In the genomic region with DNA sequence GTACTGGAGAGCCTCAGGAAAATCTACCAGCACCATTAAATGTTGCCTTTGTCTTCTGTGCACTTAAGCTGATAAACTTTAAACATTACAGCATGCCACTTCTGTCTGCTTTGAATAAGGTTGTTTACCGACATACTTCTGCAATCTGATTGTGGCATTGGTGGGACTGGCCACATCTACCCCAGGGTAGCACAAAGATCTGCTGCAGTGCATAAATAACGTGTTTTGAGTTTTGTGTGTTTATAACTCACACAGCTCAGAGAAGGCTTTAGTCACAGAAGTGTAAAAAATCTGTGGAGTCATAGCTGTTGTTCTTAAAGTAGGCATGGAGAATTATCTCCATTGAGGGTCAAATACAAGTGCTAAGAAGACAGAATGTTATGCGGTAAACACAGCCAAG, we compare ENCODE assay signal across 21 cellular contexts.
DNase-seq lines count a peak whose midpoint lies in the region; ATAC-seq and TF ChIP-seq lines count a peak whose summit lies in the region.
"Had no signal": no experiment of that assay in that cellular context is flagged by ENCODE, and none has a peak within 500 bp of the region (broad histone marks: within the 10 kb centered on the region; RNA-seq: fewer than 3 reads in every experiment).

No MANE protein-coding gene starts in this region.

- no peaks in the 10 kb centered on the region for H3K9me3 Mint-ChIP-seq in activated naive CD4-positive, alpha-beta T cell treated with anti-CD3 and anti-CD28 coated beads for 36 hours
- H3K9me3 Mint-ChIP-seq in HFFc6: no peaks in the 10 kb centered on the region
- no peaks in the 10 kb centered on the region for H3K9me3 Mint-ChIP-seq in stimulated activated memory B cell treated with anti-CD40 and anti-IgM and Interleukin-4, amounts not matched to agents 10 μg/mL and 1 μg/mL and 100 μg/mL, for 72 hours
- H3K9me3 Mint-ChIP-seq: neural progenitor cell had no signal

- intact Hi-C loops in activated naive CD4-positive, alpha-beta T cell treated with anti-CD3 and anti-CD28 coated beads for 36 hours (cut with micrococcal nuclease): no loop called here

- peaks cover 58% of the 10 kb centered on the region for H3K4me1 Mint-ChIP-seq in activated naive CD4-positive, alpha-beta T cell treated with anti-CD3 and anti-CD28 coated beads for 36 hours (ENCODE audit: low read depth)
- peaks cover 11% of the 10 kb centered on the region for H3K4me1 Mint-ChIP-seq in HFFc6 (ENCODE audit: low read depth)
- H3K4me1 Mint-ChIP-seq in stimulated activated memory B cell treated with anti-CD40 and anti-IgM and Interleukin-4, amounts not matched to agents 10 μg/mL and 1 μg/mL and 100 μg/mL, for 72 hours: peaks cover 32% of the 10 kb centered on the region
- H3K4me1 Mint-ChIP-seq: neural progenitor cell had no signal

- H3K27ac Mint-ChIP-seq in activated naive CD4-positive, alpha-beta T cell treated with anti-CD3 and anti-CD28 coated beads for 36 hours: peak overlapping the region; percentile 66
- peak overlapping the region; percentile 37 for H3K27ac Mint-ChIP-seq in HFFc6
- peak overlapping the region; percentile 47 for H3K27ac Mint-ChIP-seq in stimulated activated memory B cell treated with anti-CD40 and anti-IgM and Interleukin-4, amounts not matched to agents 10 μg/mL and 1 μg/mL and 100 μg/mL, for 72 hours
- H3K27ac Mint-ChIP-seq: neural progenitor cell had no signal

- no peak overlapping the region for H3K4me3 Mint-ChIP-seq in activated naive CD4-positive, alpha-beta T cell treated with anti-CD3 and anti-CD28 coated beads for 36 hours
- no peak overlapping the region for H3K4me3 Mint-ChIP-seq in HFFc6
- no peak overlapping the region for H3K4me3 Mint-ChIP-seq in stimulated activated memory B cell treated with anti-CD40 and anti-IgM and Interleukin-4, amounts not matched to agents 10 μg/mL and 1 μg/mL and 100 μg/mL, for 72 hours
- H3K4me3 Mint-ChIP-seq: neural progenitor cell had no signal

- peaks cover 43% of the 10 kb centered on the region for H3K36me3 Mint-ChIP-seq in activated naive CD4-positive, alpha-beta T cell treated with anti-CD3 and anti-CD28 coated beads for 36 hours (ENCODE audit: low read depth)
- peaks cover 4% of the 10 kb centered on the region; the same call in 1 of the 2 replicates for H3K36me3 Mint-ChIP-seq in HFFc6 (ENCODE audit: low read depth)
- H3K36me3 Mint-ChIP-seq in stimulated activated memory B cell treated with anti-CD40 and anti-IgM and Interleukin-4, amounts not matched to agents 10 μg/mL and 1 μg/mL and 100 μg/mL, for 72 hours: peaks cover 18% of the 10 kb centered on the region
- H3K36me3 Mint-ChIP-seq: neural progenitor cell had no signal

- no peak for ATAC-seq in stimulated activated memory B cell treated with anti-CD40 and anti-IgM and Interleukin-4, amounts not matched to agents 10 μg/mL and 1 μg/mL and 100 μg/mL, for 72 hours
- ATAC-seq: left colon, psoas muscle had no signal

- CTCF ChIA-PET in activated naive CD4-positive, alpha-beta T cell treated with anti-CD3 and anti-CD28 coated beads for 36 hours (lab: Charles Lee): no interaction called here
- CTCF ChIA-PET in HEK293T (lab: Yijun Ruan, JAX): no interaction called here

- H3K27me3 Mint-ChIP-seq in activated naive CD4-positive, alpha-beta T cell treated with anti-CD3 and anti-CD28 coated beads for 36 hours (ENCODE audit: low read depth): no peaks in the 10 kb centered on the region
- H3K27me3 Mint-ChIP-seq in HFFc6 (ENCODE audit: insufficient read depth): no peaks in the 10 kb centered on the region
- no peaks in the 10 kb centered on the region for H3K27me3 Mint-ChIP-seq in stimulated activated memory B cell treated with anti-CD40 and anti-IgM and Interleukin-4, amounts not matched to agents 10 μg/mL and 1 μg/mL and 100 μg/mL, for 72 hours

- TF ChIP-seq CTCF in HFFc6 (IDR thresholded peaks at IDR 0.05) (no peak), GM13977 (IDR thresholded peaks at IDR 0.05; ENCODE audit: extremely low read depth, insufficient read depth, missing control alignments) (no peak)

- in situ Hi-C loops in GM13977 (cut with MboI; ENCODE audit: low pct_unique_long_range_greater_than_20kb, low sequenced_read_pairs, unreplicated experiment): no loop called here

- POLR2A ChIA-PET in HEK293T (lab: Yijun Ruan, JAX): no interaction called here

- no peak for DNase-seq in activated naive CD4-positive, alpha-beta T cell treated with anti-CD3 and anti-CD28 coated beads for 36 hours
- DNase-seq in activated naive CD4-positive, alpha-beta T cell treated with anti-CD3 and anti-CD28 coated beads, Interleukin-2, amount 50 U/mL, for 16 hours: no peak
- DNase-seq in HFFc6 (no peak), astrocyte of the hippocampus (ENCODE audit: low read depth, low spot score) (peak; percentile 0), GM13977 (ENCODE audit: low spot score) (no peak), HEK293T (ENCODE audit: extremely low spot score) (no peak)
- DNase-seq: activated CD4-positive, alpha-beta T cell treated with anti-CD3 and anti-CD28 coated beads for 48 hours; activated T-cell treated with anti-CD3 and anti-CD28 coated beads, Interleukin-2, amount 50 U/mL, for 48 hours; aorta; cerebellar nuclear complex; effector CD8-positive, alpha-beta T cell; Karpas-422; left colon; midbrain; NCI-H187 treated with DMSO at 0.1 percent for 48 hours; NCI-H446 treated with DMSO at 0.1 percent for 48 hours; psoas muscle; T-helper 9 cell; testis had no signal

TF ChIP-seq in HEK293T, 16 proteins besides CTCF, POLR2A, EP300 and RAD21:
- no peak for TF ChIP-seq SUZ12 (IDR thresholded peaks at IDR 0.05)
- TF ChIP-seq SP1 (IDR thresholded peaks at IDR 0.05): no peak
- TF ChIP-seq NFRKB (IDR thresholded peaks at IDR 0.05): no peak
- no peak for TF ChIP-seq ZNF384 (IDR thresholded peaks at IDR 0.05)
- no peak for TF ChIP-seq FOXM1 (IDR thresholded peaks at IDR 0.05; ENCODE audit: borderline replicate concordance)
- no peak for TF ChIP-seq L3MBTL2 (conservative IDR thresholded peaks at IDR 0.05)
- TF ChIP-seq ELF4 (IDR thresholded peaks at IDR 0.05): no peak
- TF ChIP-seq TARDBP (IDR thresholded peaks at IDR 0.05): no peak
- no peak for TF ChIP-seq FOXA1 (IDR thresholded peaks at IDR 0.05)
- no peak for TF ChIP-seq FOXK2 (IDR thresholded peaks at IDR 0.05)
- TF ChIP-seq, protein P1, sequence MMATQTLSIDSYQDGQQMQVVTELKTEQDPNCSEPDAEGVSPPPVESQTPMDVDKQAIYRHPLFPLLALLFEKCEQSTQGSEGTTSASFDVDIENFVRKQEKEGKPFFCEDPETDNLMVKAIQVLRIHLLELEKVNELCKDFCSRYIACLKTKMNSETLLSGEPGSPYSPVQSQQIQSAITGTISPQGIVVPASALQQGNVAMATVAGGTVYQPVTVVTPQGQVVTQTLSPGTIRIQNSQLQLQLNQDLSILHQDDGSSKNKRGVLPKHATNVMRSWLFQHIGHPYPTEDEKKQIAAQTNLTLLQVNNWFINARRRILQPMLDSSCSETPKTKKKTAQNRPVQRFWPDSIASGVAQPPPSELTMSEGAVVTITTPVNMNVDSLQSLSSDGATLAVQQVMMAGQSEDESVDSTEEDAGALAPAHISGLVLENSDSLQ (IDR thresholded peaks at IDR 0.05): no peak
